Comparison of ENCODE assay signal across 22 cellular contexts in the genomic region with DNA sequence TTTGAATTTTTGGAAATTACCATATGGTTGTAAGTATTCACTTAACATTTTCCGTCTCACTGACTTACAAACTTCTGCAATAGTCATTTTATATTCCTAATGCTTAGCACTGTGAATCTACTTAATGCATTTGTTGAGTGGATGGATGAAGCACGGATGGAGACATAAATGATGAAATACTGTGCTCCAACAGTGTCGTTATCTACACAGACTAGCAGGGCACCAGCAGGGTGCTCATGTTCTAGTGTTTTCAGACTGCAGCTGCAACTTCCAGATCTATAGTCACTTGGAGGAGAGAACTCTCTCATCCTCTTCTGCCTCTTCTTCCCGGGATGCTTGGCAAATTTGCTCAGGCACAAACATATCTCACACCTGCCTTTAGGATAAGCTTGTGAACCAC.
A peak's percentile ranks its signal among the peaks of the same experiment; 100 is the strongest.
DNase-seq lines count a peak whose midpoint lies in the region; FAIRE-seq and TF ChIP-seq lines count a peak whose summit lies in the region.
"Had no signal": no experiment of that assay in that cellular context is flagged by ENCODE, and none has a peak within 500 bp of the region (broad histone marks: within the 10 kb centered on the region; RNA-seq: fewer than 3 reads in every experiment).

No MANE protein-coding gene starts in this region.

- TF ChIP-seq EP300 in sigmoid colon (IDR thresholded peaks at IDR 0.05) = no peak

- DNase-seq in SHP77 (lab: John Stamatoyannopoulos, UW) = peak; percentile 25 to 59
- no peak for DNase-seq in SHP77 treated with DMSO at 0.1 percent for 48 hours (lab: John Stamatoyannopoulos, UW)
- DNase-seq in NCI-H1417 treated with DMSO at 0.1 percent for 48 hours (lab: John Stamatoyannopoulos, UW) = peak; percentile 73
- DNase-seq in NCI-H82 treated with DMSO at 0.1 percent for 48 hours (lab: John Stamatoyannopoulos, UW; ENCODE audit: unreplicated experiment) = peak; percentile 1
- no peak for DNase-seq in neuronal stem cell (ENCODE audit: low spot score)
- no peak for DNase-seq in NK-92 (lab: John Stamatoyannopoulos, UW; ENCODE audit: unreplicated experiment)
- DNase-seq in kidney = no peak
- no peak for DNase-seq in sigmoid colon
- DNase-seq: activated CD4-positive, alpha-beta T cell treated with anti-CD3 and anti-CD28 coated beads, Interleukin-2, amount 10 ng/mL, durations not matched to agents 24 days and 14 days; activated T-cell treated with anti-CD3 and anti-CD28 coated beads for 4 hours; CD4-positive, alpha-beta memory T cell; GM23248; islet precursor cell; naive B cell; NCI-H226; pancreas; Peyer's patch; stimulated activated CD4-positive, alpha-beta T cell treated with anti-CD3 and anti-CD28 coated beads, Interleukin-2, amount 100 ng/mL, for 24 hours; stomach; upper lobe of right lung had no signal

- intact Hi-C loops in kidney (cut with DNase I) = no loop called here
- intact Hi-C loops in sigmoid colon (cut with DNase I) = no loop called here

- WGBS in neuronal stem cell (ENCODE audit: extremely low coverage in 2 of 2, insufficient read length in 2 of 2, insufficient replicate concordance in 1 of 2), 2 donors = no CpG with 5 or more reads among the region's 4 CpGs
- 41 to 69% methylated on average over 4 of the region's 4 CpGs for WGBS in sigmoid colon, 2 donors

- H3K27me3 ChIP-seq in neuronal stem cell (ENCODE audit: control insufficient read depth in 3 of 3, insufficient read depth in 3 of 3, low read depth in 1 of 3, low read length in 3 of 3) = no peaks in the 10 kb centered on the region
- no peaks in the 10 kb centered on the region for H3K27me3 ChIP-seq in sigmoid colon
- H3K27me3 ChIP-seq: hepatocyte, pancreas, Peyer's patch, stomach, upper lobe of right lung had no signal

- H3K4me1 ChIP-seq in neuronal stem cell (ENCODE audit: control insufficient read depth in 2 of 2, insufficient read depth in 1 of 2, low read depth in 1 of 2, low read length in 2 of 2) = peaks cover 0 to 2% of the 10 kb centered on the region in 2 donors
- no peaks in the 10 kb centered on the region for H3K4me1 ChIP-seq in kidney (ENCODE audit: control insufficient read depth in 1 of 2, insufficient read depth in 1 of 2, low read depth in 1 of 2, low read length in 2 of 2)
- H3K4me1 ChIP-seq in sigmoid colon = no peaks in the 10 kb centered on the region
- H3K4me1 ChIP-seq: pancreas, Peyer's patch, stomach, upper lobe of right lung had no signal

- no peak for FAIRE-seq in kidney (lab: Jason Lieb, UNC)
- FAIRE-seq: endometrium had no signal

- no peak for TF ChIP-seq POLR2A in sigmoid colon (IDR thresholded peaks at IDR 0.05)

- no peak overlapping the region for H3K4me2 ChIP-seq in neuronal stem cell (ENCODE audit: insufficient read depth, low read length, poor library complexity, severe bottlenecking)
- H3K4me2 ChIP-seq: hepatocyte had no signal

- no peak overlapping the region for H3K14ac ChIP-seq in neuronal stem cell (ENCODE audit: low read length)

- no peaks in the 10 kb centered on the region for H3K79me1 ChIP-seq in neuronal stem cell (ENCODE audit: low read depth, low read length)

- no peak overlapping the region for H2BK12ac ChIP-seq in neuronal stem cell (ENCODE audit: low read length)

- no peak overlapping the region for H4K8ac ChIP-seq in neuronal stem cell (ENCODE audit: low read depth, low read length)

- H3K27ac ChIP-seq in neuronal stem cell (replicated peaks; ENCODE audit: low read length) (no peak overlapping the region), kidney (ENCODE audit: low read depth in 2 of 2, low read length in 2 of 2) (no peak overlapping the region), sigmoid colon (no peak overlapping the region)
- H3K27ac ChIP-seq: GM23248, hepatocyte, pancreas, Peyer's patch, stomach, upper lobe of right lung had no signal

- H3K9ac ChIP-seq in neuronal stem cell (ENCODE audit: low read depth, low read length, poor library complexity) (no peak overlapping the region), kidney (ENCODE audit: low read length in 2 of 2) (no peak overlapping the region)
- H3K9ac ChIP-seq: GM23248 had no signal

- no peak overlapping the region for H3K23ac ChIP-seq in neuronal stem cell (ENCODE audit: low read depth, low read length, poor library complexity)

- H2BK5ac ChIP-seq in neuronal stem cell (ENCODE audit: low read length) = no peak overlapping the region

- H2AK5ac ChIP-seq in neuronal stem cell (ENCODE audit: low read depth, low read length) = no peak overlapping the region

- no peak overlapping the region for H3K18ac ChIP-seq in neuronal stem cell (ENCODE audit: low read length)

- H2AFZ ChIP-seq in neuronal stem cell (ENCODE audit: low read length) = peak overlapping the region; percentile 58
- H2AFZ ChIP-seq: GM23248, hepatocyte had no signal

- no peak overlapping the region for H3K4me3 ChIP-seq in neuronal stem cell (ENCODE audit: low read length in 2 of 2)
- H3K4me3 ChIP-seq in kidney (ENCODE audit: low read length in 2 of 2) = no peak overlapping the region
- H3K4me3 ChIP-seq in sigmoid colon = no peak overlapping the region
- H3K4me3 ChIP-seq: GM23248, hepatocyte, pancreas, Peyer's patch, stomach, upper lobe of right lung had no signal

- no peak overlapping the region for H2BK120ac ChIP-seq in neuronal stem cell (ENCODE audit: low read depth, low read length)

- no peak overlapping the region for H2BK15ac ChIP-seq in neuronal stem cell (ENCODE audit: low read length)

- no peak overlapping the region for H4K91ac ChIP-seq in neuronal stem cell (ENCODE audit: low read depth, low read length, poor library complexity)

- no peak overlapping the region for H3K4ac ChIP-seq in neuronal stem cell (ENCODE audit: low read length)

- no peaks in the 10 kb centered on the region for H3K36me3 ChIP-seq in neuronal stem cell (replicated peaks in 1 of 2; ENCODE audit: control insufficient read depth in 2 of 2, insufficient read depth in 2 of 2, low read length in 2 of 2)
- no peaks in the 10 kb centered on the region for H3K36me3 ChIP-seq in kidney (ENCODE audit: control insufficient read depth in 1 of 2, insufficient read depth in 2 of 2, low read length in 2 of 2)
- no peaks in the 10 kb centered on the region for H3K36me3 ChIP-seq in sigmoid colon
- H3K36me3 ChIP-seq: pancreas, Peyer's patch, stomach, upper lobe of right lung had no signal

- TF ChIP-seq CTCF in kidney (IDR thresholded peaks at IDR 0.05; ENCODE audit: borderline replicate concordance, extremely low read depth, insufficient read depth) = no peak
- no peak for TF ChIP-seq CTCF in sigmoid colon (IDR thresholded peaks at IDR 0.05)

- no peaks in the 10 kb centered on the region for H3K9me3 ChIP-seq in neuronal stem cell (replicated peaks in 1 of 2; ENCODE audit: control insufficient read depth in 2 of 2, insufficient read depth in 1 of 2, low read depth in 1 of 2, low read length in 2 of 2)
- H3K9me3 ChIP-seq in kidney (ENCODE audit: control insufficient read depth in 1 of 2, low read length in 2 of 2) = no peaks in the 10 kb centered on the region
- H3K9me3 ChIP-seq in sigmoid colon = no peaks in the 10 kb centered on the region
- H3K9me3 ChIP-seq: pancreas, Peyer's patch, stomach, upper lobe of right lung had no signal

Comparison
In these comparisons a context has a peak if more than half of its experiments do, and no peak if none do; other contexts are left out.
1. DNase-seq: peak in SHP77 (2 of 2), NCI-H1417 treated with DMSO at 0.1 percent for 48 hours (single experiment) and NCI-H82 treated with DMSO at 0.1 percent for 48 hours (single experiment); none in SHP77 treated with DMSO at 0.1 percent for 48 hours (single experiment), neuronal stem cell (single experiment), NK-92 (single experiment), kidney (single experiment) and sigmoid colon (single experiment).